Comparison of ENCODE assay signal across 8 cellular contexts in genomic region chr1:27603320-27603961, GRCh38. TPM values are rescaled to one million over a fixed set of nuclear protein-coding genes. Genes with fewer than 3 reads are reported as not detected.
DNase-seq lines count a peak whose midpoint lies in the region; ATAC-seq and TF ChIP-seq lines count a peak whose summit lies in the region.

No MANE protein-coding gene starts in this region.

- WGBS in esophagus muscularis mucosa: 1% methylated on average over 10 of the region's 51 CpGs

- TF ChIP-seq CTCF in esophagus muscularis mucosa (IDR thresholded peaks at IDR 0.05): no peak
- no peak for TF ChIP-seq CTCF in nephron progenitor cell (IDR thresholded peaks at IDR 0.05)

- peak overlapping the region; percentile 59 to 89 (median 81) for H3K27ac Mint-ChIP-seq in IgD-negative memory B cell
- H3K27ac Mint-ChIP-seq in activated CD4-positive, alpha-beta T cell treated with anti-CD3 and anti-CD28 coated beads, Interleukin-2, amount 10 ng/mL, durations not matched to agents 24 days and 14 days: peak overlapping the region; percentile 92
- H3K27ac Mint-ChIP-seq in nephron progenitor cell: peak overlapping the region; percentile 75

- no peaks in the 10 kb centered on the region for H3K9me3 Mint-ChIP-seq in IgD-negative memory B cell
- H3K9me3 Mint-ChIP-seq in activated CD4-positive, alpha-beta T cell treated with anti-CD3 and anti-CD28 coated beads, Interleukin-2, amount 10 ng/mL, durations not matched to agents 24 days and 14 days: no peaks in the 10 kb centered on the region
- no peaks in the 10 kb centered on the region for H3K9me3 Mint-ChIP-seq in nephron progenitor cell

- H3K27me3 Mint-ChIP-seq in IgD-negative memory B cell: no peaks in the 10 kb centered on the region
- no peaks in the 10 kb centered on the region for H3K27me3 Mint-ChIP-seq in activated CD4-positive, alpha-beta T cell treated with anti-CD3 and anti-CD28 coated beads, Interleukin-2, amount 10 ng/mL, durations not matched to agents 24 days and 14 days
- H3K27me3 Mint-ChIP-seq in nephron progenitor cell (ENCODE audit: low read depth, poor library complexity): no peaks in the 10 kb centered on the region

- H3K4me3 ChIP-seq in esophagus muscularis mucosa: peak overlapping the region; percentile 80 to 100 (median 97)

- no peak for TF ChIP-seq EP300 in esophagus muscularis mucosa (IDR thresholded peaks at IDR 0.05)

- H3K27me3 ChIP-seq in esophagus muscularis mucosa: no peaks in the 10 kb centered on the region

- H3K4me3 Mint-ChIP-seq in IgD-negative memory B cell (peak overlapping the region; percentile 75 to 98 (median 92)), nephron progenitor cell (peak overlapping the region; percentile 93)
- H3K4me3 Mint-ChIP-seq in activated CD4-positive, alpha-beta T cell treated with anti-CD3 and anti-CD28 coated beads, Interleukin-2, amount 10 ng/mL, durations not matched to agents 24 days and 14 days: peak overlapping the region; percentile 99

- TF ChIP-seq POLR2A in esophagus muscularis mucosa (IDR thresholded peaks at IDR 0.05; ENCODE audit: low read depth): no peak

- H3K27ac ChIP-seq in esophagus muscularis mucosa (replicated peaks in 1 of 4): peak overlapping the region; percentile 96 to 99 (median 97)

- DNase-seq in Daoy (ENCODE audit: low read depth) (peak; percentile 56), esophagus muscularis mucosa (ENCODE audit: extremely low spot score) (no peak), nephron progenitor cell (peak; percentile 58), GDM1 (lab: John Stamatoyannopoulos, UW) (no peak), DMS153 treated with DMSO at 0.1 percent for 48 hours (lab: John Stamatoyannopoulos, UW; ENCODE audit: unreplicated experiment) (no peak)
- peak; percentile 76 for DNase-seq in activated CD4-positive, alpha-beta T cell treated with anti-CD3 and anti-CD28 coated beads, Interleukin-2, amount 10 ng/mL, durations not matched to agents 24 days and 14 days

- intact Hi-C loops in activated CD4-positive, alpha-beta T cell treated with anti-CD3 and anti-CD28 coated beads, Interleukin-2, amount 10 ng/mL, durations not matched to agents 24 days and 14 days (cut with micrococcal nuclease): no loop called here
- intact Hi-C loops in esophagus muscularis mucosa (cut with DNase I): loop anchor here (5.0 kb wide), 1 partner anchor 186 kb away; no protein-coding TSS in a partner anchor

- no peaks in the 10 kb centered on the region for H3K36me3 Mint-ChIP-seq in IgD-negative memory B cell
- H3K36me3 Mint-ChIP-seq in activated CD4-positive, alpha-beta T cell treated with anti-CD3 and anti-CD28 coated beads, Interleukin-2, amount 10 ng/mL, durations not matched to agents 24 days and 14 days (ENCODE audit: low read depth): no peaks in the 10 kb centered on the region
- no peaks in the 10 kb centered on the region for H3K36me3 Mint-ChIP-seq in nephron progenitor cell (ENCODE audit: low read depth)

- no peak for ATAC-seq in HG03280 (IDR thresholded peaks at IDR 0.05; ENCODE audit: unreplicated experiment)

- H3K4me1 ChIP-seq in esophagus muscularis mucosa: peaks cover 41 to 75% (median 65%) of the 10 kb centered on the region in 4 donors

- no peaks in the 10 kb centered on the region for H3K36me3 ChIP-seq in esophagus muscularis mucosa

- H3K4me1 Mint-ChIP-seq in IgD-negative memory B cell: peaks cover 29 to 42% (median 31%) of the 10 kb centered on the region in 3 donors
- peaks cover 47% of the 10 kb centered on the region for H3K4me1 Mint-ChIP-seq in activated CD4-positive, alpha-beta T cell treated with anti-CD3 and anti-CD28 coated beads, Interleukin-2, amount 10 ng/mL, durations not matched to agents 24 days and 14 days
- H3K4me1 Mint-ChIP-seq in nephron progenitor cell: no peaks in the 10 kb centered on the region

- H3K9me3 ChIP-seq in esophagus muscularis mucosa: no peaks in the 10 kb centered on the region

RNA-seq across cellular contexts. Expression of gene AHDC1, which starts 0.5 kb away (rescaled TPM):
- total RNA-seq in Daoy (2014; rRNA removed; shearing (Covaris generic)): 3.8 and 4.7 TPM in 2 replicates
- 1.1 TPM for polyA plus RNA-seq in IgD-negative memory B cell
- 33.9 and 34.7 TPM in 2 replicates for total RNA-seq in activated CD4-positive, alpha-beta T cell treated with anti-CD3 and anti-CD28 coated beads, Interleukin-2, amount 10 ng/mL, durations not matched to agents 24 days and 14 days
- total RNA-seq in esophagus muscularis mucosa: 10 to 100 TPM; 14.7 to 54.3 (median 35.4) TPM

RNA-seq across cellular contexts. Expression of gene FGR, which starts 31.5 kb away (rescaled TPM):
- total RNA-seq in Daoy (2014; rRNA removed; shearing (Covaris generic)): not detected in 2 replicates
- 72.0 TPM for polyA plus RNA-seq in IgD-negative memory B cell
- total RNA-seq in activated CD4-positive, alpha-beta T cell treated with anti-CD3 and anti-CD28 coated beads, Interleukin-2, amount 10 ng/mL, durations not matched to agents 24 days and 14 days: 0.19 and 0.21 TPM in 2 replicates
- 10 to 100 TPM; 12.0 to 32.1 (median 12.6) TPM for total RNA-seq in esophagus muscularis mucosa

Comparison
In these comparisons a context has a peak if more than half of its experiments do, and no peak if none do; other contexts are left out.
1. DNase-seq: peak in Daoy (single experiment), activated CD4-positive, alpha-beta T cell treated with anti-CD3 and anti-CD28 coated beads, Interleukin-2, amount 10 ng/mL, durations not matched to agents 24 days and 14 days (single experiment) and nephron progenitor cell (single experiment); none in esophagus muscularis mucosa (single experiment), GDM1 (single experiment) and DMS153 treated with DMSO at 0.1 percent for 48 hours (single experiment).
2. RNA of gene FGR, which starts 31.5 kb away (total RNA-seq): 12.0 to 32.1 TPM in esophagus muscularis mucosa; 0.19 to 0.21 TPM in activated CD4-positive, alpha-beta T cell treated with anti-CD3 and anti-CD28 coated beads, Interleukin-2, amount 10 ng/mL, durations not matched to agents 24 days and 14 days and not detected in Daoy; every median in the first group is over 10 times any median in the second.
3. Peak in every context shown above with its lines, with median percentiles within 50 percentile points of each other: H3K27ac Mint-ChIP-seq and H3K4me3 Mint-ChIP-seq.